ENCODE assay signal across 10 cellular contexts in genomic region chr21:39386899-39387298, GRCh38. TPM values are rescaled to one million over a fixed set of nuclear protein-coding genes. Genes with fewer than 3 reads are reported as not detected.
DNase-seq lines count a peak whose midpoint lies in the region; ATAC-seq, FAIRE-seq and TF ChIP-seq lines count a peak whose summit lies in the region.
"Had no signal": no experiment of that assay in that cellular context is flagged by ENCODE, and none has a peak within 500 bp of the region (broad histone marks: within the 10 kb centered on the region; RNA-seq: fewer than 3 reads in every experiment).

No MANE protein-coding gene starts in this region.

- H3K27me3 ChIP-seq in adipocyte (replicated peaks; ENCODE audit: control insufficient read depth, insufficient read depth, low read length) (no peaks in the 10 kb centered on the region), mesendoderm (ENCODE audit: insufficient read depth, low read length, poor library complexity) (no peaks in the 10 kb centered on the region)
- H3K27me3 ChIP-seq: ovary had no signal

- H3K27ac Mint-ChIP-seq in HFFc6: peak overlapping the region; percentile 93
- peak overlapping the region in 1 of 6 donors; percentile 75 for H3K27ac Mint-ChIP-seq in naive B cell

- no peak overlapping the region for H2AK5ac ChIP-seq in mesendoderm (ENCODE audit: low read length)

- H3K4me2 ChIP-seq in A549 (peak overlapping the region; percentile 100), mesendoderm (ENCODE audit: low read length) (no peak overlapping the region)

- H2BK120ac ChIP-seq in mesendoderm (ENCODE audit: low read depth, low read length): no peak overlapping the region

- WGBS in A549 (ENCODE audit: missing lambda C conversion rate): 91% methylated on average over 11 of the region's 11 CpGs
- no CpG with 5 or more reads among the region's 11 CpGs for WGBS in mesendoderm (ENCODE audit: extremely low coverage, insufficient coverage, low lambda C conversion rate)

- H3K56ac ChIP-seq in mesendoderm (ENCODE audit: low read length): no peak overlapping the region

- no peak overlapping the region for H4K5ac ChIP-seq in mesendoderm (ENCODE audit: low read length)

- H3K27ac ChIP-seq in A549: peak overlapping the region; percentile 86 to 96
- no peak overlapping the region for H3K27ac ChIP-seq in mesendoderm (ENCODE audit: low read depth, low read length)

- H3K79me2 ChIP-seq in mesendoderm (ENCODE audit: control insufficient read depth, insufficient read depth, low read length): no peaks in the 10 kb centered on the region

- H3K9me3 Mint-ChIP-seq in HFFc6: no peaks in the 10 kb centered on the region
- no peaks in the 10 kb centered on the region for H3K9me3 Mint-ChIP-seq in naive B cell

- H3K4me1 ChIP-seq in A549: peaks cover 19% of the 10 kb centered on the region
- peaks cover 31% of the 10 kb centered on the region for H3K4me1 ChIP-seq in adipocyte (ENCODE audit: control insufficient read depth, insufficient read depth, low read length)
- H3K4me1 ChIP-seq in mesendoderm (ENCODE audit: control insufficient read depth, low read depth, low read length): peaks cover 1% of the 10 kb centered on the region

- H3K4ac ChIP-seq in mesendoderm (ENCODE audit: low read depth, low read length): no peak overlapping the region

- no peak for FAIRE-seq in A549 (lab: Jason Lieb, UNC)
- FAIRE-seq: G401.6 had no signal

- CTCF ChIA-PET in A549 (lab: Yijun Ruan, JAX): interaction anchor here (0.8 to 1.9 kb wide), 4 partner anchors 13 to 204 kb away, joined by 3 to 7 read pairs (median 5); partner anchors contain the start of genes BRWD1 and PSMG1

- no peak overlapping the region for H3K18ac ChIP-seq in mesendoderm (ENCODE audit: low read length)

- TF ChIP-seq CTCF in A549 (IDR thresholded peaks at IDR 0.05) (no peak), HFFc6 (IDR thresholded peaks at IDR 0.05) (no peak)

- H3K36me3 ChIP-seq in adipocyte (ENCODE audit: control insufficient read depth, insufficient read depth, low read length, severe bottlenecking) (peaks cover 9% of the 10 kb centered on the region), mesendoderm (ENCODE audit: control insufficient read depth, insufficient read depth, low read length) (no peaks in the 10 kb centered on the region)
- H3K36me3 ChIP-seq: ovary had no signal

- no peak for TF ChIP-seq POLR2A in A549 (IDR thresholded peaks at IDR 0.05; ENCODE audit: low read length)

- ATAC-seq in A549 (no peak), naive B cell (ENCODE audit: low read depth in 2 of 2) (no peak)

- no peak overlapping the region for H2BK15ac ChIP-seq in mesendoderm (replicated peaks; ENCODE audit: low read depth)

- H3K9ac ChIP-seq in adipocyte (ENCODE audit: low read length): peak overlapping the region; percentile 86
- H3K9ac ChIP-seq in mesendoderm (ENCODE audit: low read length): no peak overlapping the region

- no peak overlapping the region for H2BK5ac ChIP-seq in mesendoderm (ENCODE audit: low read length)

- H3K4me3 Mint-ChIP-seq in HFFc6 (peak overlapping the region; percentile 89; the same call in 1 of the 2 replicates), naive B cell (peak overlapping the region in 7 of 8 donors; percentile 29 to 95 (median 90))

- no peak overlapping the region for H4K8ac ChIP-seq in mesendoderm (ENCODE audit: low read depth, low read length)

- DNase-seq in A549 (ENCODE audit: low read depth in 1 of 2, low spot score in 1 of 2): no peak
- DNase-seq in HFFc6: no peak
- no peak for DNase-seq in adipocyte (ENCODE audit: low read depth)
- no peak for DNase-seq in naive B cell
- no peak for DNase-seq in RKO (ENCODE audit: low spot score)
- no peak for DNase-seq in mesendoderm
- DNase-seq in putamen (ENCODE audit: low spot score): no peak
- DNase-seq in NCI-H748 (lab: John Stamatoyannopoulos, UW; ENCODE audit: unreplicated experiment): no peak

- TF ChIP-seq RAD21 in A549 (conservative IDR thresholded peaks at IDR 0.05 in 1 of 2, IDR thresholded peaks at IDR 0.05 in 1 of 2): no peak

- H3K4me3 ChIP-seq in A549 (no peak overlapping the region; the same call in 2 of the 3 replicates), adipocyte (ENCODE audit: low read length) (peak overlapping the region; percentile 88), mesendoderm (ENCODE audit: low read length) (no peak overlapping the region)

- peaks cover 5% of the 10 kb centered on the region; the same call in 1 of the 2 replicates for H3K36me3 Mint-ChIP-seq in HFFc6 (ENCODE audit: low read depth)
- H3K36me3 Mint-ChIP-seq in naive B cell: no peaks in the 10 kb centered on the region

- no peak for TF ChIP-seq EP300 in A549 (IDR thresholded peaks at IDR 0.05)

- no peak overlapping the region for H3K23ac ChIP-seq in mesendoderm (ENCODE audit: low read length)

- POLR2A ChIA-PET in A549 (lab: Yijun Ruan, JAX): interaction anchor here (1.2 kb wide), 1 partner anchor 38 kb away, joined by 19 read pairs; the partner anchor contains the start of gene HMGN1

- H3K27me3 Mint-ChIP-seq in HFFc6 (ENCODE audit: insufficient read depth) (peaks cover 4% of the 10 kb centered on the region; the same call in 1 of the 2 replicates), naive B cell (no peaks in the 10 kb centered on the region)

- H3K79me1 ChIP-seq in mesendoderm (ENCODE audit: low read length): peaks cover 8% of the 10 kb centered on the region

- H3K9me3 ChIP-seq in A549 (no peaks in the 10 kb centered on the region), adipocyte (ENCODE audit: control insufficient read depth, low read length) (no peaks in the 10 kb centered on the region)
- H3K9me3 ChIP-seq: ovary had no signal

- H3K4me1 Mint-ChIP-seq in HFFc6 (ENCODE audit: low read depth) (peaks cover 43% of the 10 kb centered on the region), naive B cell (peaks cover 21 to 46% (median 28%) of the 10 kb centered on the region in 3 donors)

TF ChIP-seq in A549, 52 proteins besides CTCF, POLR2A, EP300 and RAD21:
- TF ChIP-seq E2F6 (IDR thresholded peaks at IDR 0.05; ENCODE audit: borderline replicate concordance, low read depth) (no peak), RCOR1 (IDR thresholded peaks at IDR 0.05; ENCODE audit: low read depth, low read length) (no peak), FOSB (CRISPR knock-in tag; IDR thresholded peaks at IDR 0.05) (no peak), TFCP2L1 (CRISPR knock-in tag; IDR thresholded peaks at IDR 0.05) (no peak), MAZ (IDR thresholded peaks at IDR 0.05; ENCODE audit: borderline replicate concordance, low read depth, low read length) (no peak), SREBF2 (IDR thresholded peaks at IDR 0.05) (no peak)

RNA-seq across cellular contexts. Expression of gene HMGN1, which starts 38.0 kb away (rescaled TPM):
- polyA plus RNA-seq in A549 (2011; rRNA removed) (173 and 222 TPM in 2 replicates), A549 (2017; fragmentation: RNase III; extraction: RNeasy Plus Mini Kit Qiagen cat#74134 plus additional on column Dnase treatment) (256 to 269 TPM (median 265 TPM) in 3 replicates), naive B cell (ENCODE audit: low read depth in 6 of 6) (100 to 1,000 TPM; 259 to 458 (median 306) TPM)
- polyA plus RNA-seq in A549 (2012; cell fraction: cytosol; rRNA removed): 78.0 and 85.1 TPM in 2 replicates
- 46.9 and 71.9 TPM in 2 replicates for polyA plus RNA-seq in A549 (2012; cell fraction: nucleus; rRNA removed)
- polyA minus RNA-seq in A549 (2011; rRNA and poly(A)+ RNA removed): 17.6 and 20.0 TPM in 2 replicates
- 100 to 1,000 TPM; 177 to 229 (median 202) TPM for total RNA-seq in HFFc6 (2021; fragmentation: NEBNext Ultra II Directional; extraction: Animal tissue kit (Norgen Biotek cat#: 25700))
- polyA plus RNA-seq in mesendoderm (2013, experiment 1 of 2): 582 TPM
- polyA plus RNA-seq in mesendoderm (2013, experiment 2 of 2): 578 TPM

RNA-seq across cellular contexts. Expression of gene LCA5L, which starts 58.7 kb away (rescaled TPM):
- polyA plus RNA-seq in A549 (2011; rRNA removed) (2.1 and 2.8 TPM in 2 replicates), A549 (2017; fragmentation: RNase III; extraction: RNeasy Plus Mini Kit Qiagen cat#74134 plus additional on column Dnase treatment) (0.90 to 1.1 TPM (median 0.99 TPM) in 3 replicates), naive B cell (ENCODE audit: low read depth in 6 of 6) (not detected)
- 0.38 and 0.40 TPM in 2 replicates for polyA plus RNA-seq in A549 (2012; cell fraction: cytosol; rRNA removed)
- 0.30 and 0.71 TPM in 2 replicates for polyA plus RNA-seq in A549 (2012; cell fraction: nucleus; rRNA removed)
- 0.41 and 0.58 TPM in 2 replicates for polyA minus RNA-seq in A549 (2011; rRNA and poly(A)+ RNA removed)
- 1 to 10 TPM in 2 of 6 experiments, under 1 TPM in 4; 0.73 to 1.4 (median 0.86) TPM for total RNA-seq in HFFc6 (2021; fragmentation: NEBNext Ultra II Directional; extraction: Animal tissue kit (Norgen Biotek cat#: 25700))
- polyA plus RNA-seq in mesendoderm (2013, experiment 1 of 2): 0.62 TPM
- 0.41 TPM for polyA plus RNA-seq in mesendoderm (2013, experiment 2 of 2)
